Comparison of ENCODE assay signal across 28 cellular contexts in genomic region chr12:92550661-92551060, GRCh38.
"Had no signal": no experiment of that assay in that cellular context is flagged by ENCODE, and none has a peak within 500 bp of the region (broad histone marks: within the 10 kb centered on the region; RNA-seq: fewer than 3 reads in every experiment).

No MANE protein-coding gene starts in this region.

- H3K4me1 Mint-ChIP-seq: T-helper 17 cell had no signal

- H3K4me3 Mint-ChIP-seq: activated CD4-positive, alpha-beta T cell treated with anti-CD3 and anti-CD28 coated beads for 36 hours; activated CD8-positive, alpha-beta T cell treated with anti-CD3 and anti-CD28 coated beads, Interleukin-2, amount 10 ng/mL, durations not matched to agents 7 days and 5 days; activated naive CD8-positive, alpha-beta T cell treated with anti-CD3 and anti-CD28 coated beads, Interleukin-2, amount 50 U/mL, for 24 hours; T-helper 17 cell had no signal

- H3K27me3 ChIP-seq: ascending aorta, body of pancreas, cardiac muscle cell had no signal

- H3K27me3 Mint-ChIP-seq: activated CD4-positive, alpha-beta T cell treated with anti-CD3 and anti-CD28 coated beads for 36 hours; activated naive CD8-positive, alpha-beta T cell treated with anti-CD3 and anti-CD28 coated beads, Interleukin-2, amount 50 U/mL, for 24 hours; T-helper 17 cell had no signal

- DNase-seq: activated CD4-positive, alpha-beta T cell treated with anti-CD3 and anti-CD28 coated beads for 36 hours; activated CD4-positive, alpha-beta T cell treated with anti-CD3 and anti-CD28 coated beads, Interleukin-2, amount 50 U/mL, for 4 hours; activated CD4-positive, CD25-positive, alpha-beta regulatory T cell; activated CD8-positive, alpha-beta memory T cell treated with anti-CD3 and anti-CD28 coated beads, Interleukin-2, amount 50 U/mL, for 48 hours; activated CD8-positive, alpha-beta T cell treated with anti-CD3 and anti-CD28 coated beads, Interleukin-2, amount 10 ng/mL, durations not matched to agents 7 days and 5 days; activated effector memory CD4-positive, alpha-beta T cell treated with Interleukin-2 at 50 U/mL for 16 hours; activated naive CD4-positive, alpha-beta T cell; activated naive CD8-positive, alpha-beta T cell treated with anti-CD3 and anti-CD28 coated beads, Interleukin-2, amount 50 U/mL, for 24 hours; activated T-cell treated with anti-CD3 and anti-CD28 coated beads, Interleukin-2, amount 50 U/mL, for 1 hour; amniotic stem cell; body of pancreas; Karpas-422; MM.1S; NCI-H1105; NCI-H1436; NCI-H1694 treated with DMSO at 0.1 percent for 48 hours; NCI-H2029 treated with DMSO at 0.1 percent for 48 hours; NCI-H345; NCI-H510A; NCI-H526 treated with DMSO at 0.1 percent for 48 hours; NCI-H82; SIG-M5; T-helper 17 cell; T-helper 9 cell had no signal

- H3K27ac Mint-ChIP-seq: activated CD4-positive, alpha-beta T cell treated with anti-CD3 and anti-CD28 coated beads for 36 hours; activated CD8-positive, alpha-beta T cell treated with anti-CD3 and anti-CD28 coated beads, Interleukin-2, amount 10 ng/mL, durations not matched to agents 7 days and 5 days; activated naive CD4-positive, alpha-beta T cell treated with anti-CD3 and anti-CD28 coated beads, Interleukin-2, amount 50 U/mL, for 72 hours; activated naive CD8-positive, alpha-beta T cell treated with anti-CD3 and anti-CD28 coated beads, Interleukin-2, amount 50 U/mL, for 24 hours; T-helper 17 cell had no signal

- H3K36me3 ChIP-seq: ascending aorta, cardiac muscle cell had no signal

- H3K9me3 ChIP-seq: ascending aorta, body of pancreas had no signal

- H3K4me3 ChIP-seq: ascending aorta, body of pancreas, cardiac muscle cell had no signal

- H3K27ac ChIP-seq: ascending aorta, VCaP had no signal
